In genomic region chr16:19474617-19475016, GRCh38 we compare ENCODE assay signal across 2 cellular contexts.
TF ChIP-seq lines count a peak whose summit lies in the region.

No MANE protein-coding gene starts in this region.

TF ChIP-seq in HepG2, 621 proteins besides CTCF, POLR2A, EP300 and RAD21:
- TF ChIP-seq ZNF646 (CRISPR knock-in tag; IDR thresholded peaks at IDR 0.05), result 0 out of 2 replicates have a peak, but pooled peaks have one; percentile 33
- no peak for TF ChIP-seq RBM22 (optimal IDR thresholded peaks at IDR 0.05; ENCODE audit: low read length)
- no peak for TF ChIP-seq CC2D1A (CRISPR knock-in tag; IDR thresholded peaks at IDR 0.05)
- no peak for TF ChIP-seq SRSF9 (IDR thresholded peaks at IDR 0.05; ENCODE audit: borderline replicate concordance, insufficient read depth, low read depth, low read length, poor library complexity, severe bottlenecking)
TF ChIP-seq in HepG2: peak in this region for 1.

TF ChIP-seq in H1, 55 proteins besides CTCF, POLR2A, EP300 and RAD21:
- TF ChIP-seq SP4 (IDR thresholded peaks at IDR 0.05; ENCODE audit: low read length), result no peak
- no peak for TF ChIP-seq FOSL1 (IDR thresholded peaks at IDR 0.05; ENCODE audit: insufficient read depth, low read depth, low read length)
- no peak for TF ChIP-seq SP2 (IDR thresholded peaks at IDR 0.05; ENCODE audit: low read length)
- TF ChIP-seq MAFK (IDR thresholded peaks at IDR 0.05; ENCODE audit: low read depth, low read length), result no peak
- TF ChIP-seq BRCA1 (IDR thresholded peaks at IDR 0.05; ENCODE audit: low read depth, low read length), result no peak
- no peak for TF ChIP-seq SIRT6 (IDR thresholded peaks at IDR 0.05; ENCODE audit: low read length)
- no peak for TF ChIP-seq JUND (IDR thresholded peaks at IDR 0.05; ENCODE audit: low read length)
- TF ChIP-seq RFX5 (IDR thresholded peaks at IDR 0.05; ENCODE audit: borderline replicate concordance, low read depth, low read length), result no peak
- no peak for TF ChIP-seq ZNF274 (IDR thresholded peaks at IDR 0.05; ENCODE audit: borderline replicate concordance, extremely low read depth, low read length)
- TF ChIP-seq CBX5 (IDR thresholded peaks at IDR 0.05; ENCODE audit: low read depth, low read length), result no peak
- no peak for TF ChIP-seq TBP (IDR thresholded peaks at IDR 0.05; ENCODE audit: low read depth, low read length)
- TF ChIP-seq CBX8 (IDR thresholded peaks at IDR 0.05; ENCODE audit: borderline replicate concordance, low read depth, low read length), result no peak
- no peak for TF ChIP-seq SAP30 (IDR thresholded peaks at IDR 0.05; ENCODE audit: insufficient read depth, insufficient replicate concordance, low read length)
- TF ChIP-seq KDM1A (IDR thresholded peaks at IDR 0.05; ENCODE audit: borderline replicate concordance, low read length), result no peak
- no peak for TF ChIP-seq ATF2 (IDR thresholded peaks at IDR 0.05; ENCODE audit: low read length)
- no peak for TF ChIP-seq POLR2AphosphoS5 (IDR thresholded peaks at IDR 0.05; ENCODE audit: low read depth, low read length)
- no peak for TF ChIP-seq SIN3A (conservative IDR thresholded peaks at IDR 0.05 in 1 of 2, IDR thresholded peaks at IDR 0.05 in 1 of 2; ENCODE audit: low read depth in 1 of 2, low read length in 2 of 2)
- no peak for TF ChIP-seq JUN (IDR thresholded peaks at IDR 0.05; ENCODE audit: low read depth, low read length)
